Comparison of ENCODE assay signal across 2 cellular contexts in genomic region chr20:59856526-59856925, GRCh38.
DNase-seq lines count a peak whose midpoint lies in the region; ATAC-seq, FAIRE-seq and TF ChIP-seq lines count a peak whose summit lies in the region.
"Not testable (repeated sequence)": the region's sequence is repeated elsewhere in the genome, so short reads cannot be mapped to it uniquely, and the experiment has no call there.

No MANE protein-coding gene starts in this region.

- not testable (repeated sequence) for H3K27me3 ChIP-seq in K562 (ENCODE audit: control insufficient read depth in 2 of 2, insufficient read depth in 2 of 2, low read length in 2 of 2)

- H3K9me1 ChIP-seq in K562 (ENCODE audit: control insufficient read depth, insufficient read depth, low read length), result not testable (repeated sequence)

- POLR2A ChIA-PET in HEK293 (lab: Yijun Ruan, JAX); K562 (lab: Yijun Ruan, JAX): not testable (repeated sequence)

- not testable (repeated sequence) for TF ChIP-seq RAD21 in K562 (CRISPR knock-in tag; conservative IDR thresholded peaks at IDR 0.05 in 1 of 2, IDR thresholded peaks at IDR 0.05 in 1 of 2)

- H3K4me3 ChIP-seq in HEK293 (ENCODE audit: low read depth, low read length); K562: not testable (repeated sequence)

- FAIRE-seq in K562 (lab: Jason Lieb, UNC), result not testable (repeated sequence)

- not testable (repeated sequence) for BruUV-seq in K562 (replicated peaks; lab: Mats Ljungman, UMichigan)

- not testable (repeated sequence) for H3K36me3 ChIP-seq in HEK293 (ENCODE audit: control insufficient read depth in 2 of 2, insufficient read depth in 1 of 2, low read length in 2 of 2); K562 (ENCODE audit: control insufficient read depth, insufficient read depth, low read length)

- H3K4me1 ChIP-seq in HEK293 (ENCODE audit: control insufficient read depth, insufficient read depth, low read length); K562 (replicated peaks in 1 of 2; ENCODE audit: control insufficient read depth in 2 of 2, insufficient read depth in 2 of 2, low read length in 2 of 2): not testable (repeated sequence)

- H2AFZ ChIP-seq in K562 (ENCODE audit: low read depth, low read length), result not testable (repeated sequence)

- TF ChIP-seq POLR2A in K562 (conservative IDR thresholded peaks at IDR 0.05), result not testable (repeated sequence)

- in situ Hi-C loops in K562 (cut with MboI), result not testable (repeated sequence)

- TF ChIP-seq CTCF in HEK293 (tag by site-specific recombination; IDR thresholded peaks at IDR 0.05); K562 (IDR thresholded peaks at IDR 0.05 in 2 of 3, conservative IDR thresholded peaks at IDR 0.05 in 1 of 3; ENCODE audit: insufficient read depth in 2 of 3, low read depth in 1 of 3, low read length in 3 of 3): not testable (repeated sequence)

- not testable (repeated sequence) for H3K9me3 ChIP-seq in HEK293 (ENCODE audit: control insufficient read depth, insufficient read depth, low read depth, low read length); K562 (replicated peaks; ENCODE audit: control insufficient read depth, insufficient read depth, low read depth, low read length)

- not testable (repeated sequence) for H3K9ac ChIP-seq in K562 (ENCODE audit: insufficient read depth in 1 of 2, low read depth in 2 of 2, low read length in 2 of 2)

- H3K4me2 ChIP-seq in K562 (ENCODE audit: insufficient read depth, low read length), result not testable (repeated sequence)

- not testable (repeated sequence) for ATAC-seq in K562

- not testable (repeated sequence) for H4K20me1 ChIP-seq in K562 (replicated peaks; ENCODE audit: control insufficient read depth, insufficient read depth, low read length)

- not testable (repeated sequence) for H3K79me2 ChIP-seq in K562 (ENCODE audit: control insufficient read depth, insufficient read depth, low read length)

- CTCF ChIA-PET in HEK293 (lab: Yijun Ruan, JAX); K562 (lab: Yijun Ruan, JAX; ENCODE audit: low intra/inter-chr PET ratio): not testable (repeated sequence)

- not testable (repeated sequence) for H3K27ac ChIP-seq in HEK293 (ENCODE audit: extremely low read depth, low read depth, low read length); K562 (ENCODE audit: extremely low read depth, low read depth, low read length)

- TF ChIP-seq EP300 in K562 (IDR thresholded peaks at IDR 0.05; ENCODE audit: low read length), result not testable (repeated sequence)

- not testable (repeated sequence) for DNase-seq in K562 (ENCODE audit: extremely low read depth in 1 of 4, low spot score in 3 of 4)

- intact Hi-C loops in K562 (cut with micrococcal nuclease), result not testable (repeated sequence)

- no CpG with 5 or more reads among the region's 1 CpG for WGBS in K562 (ENCODE audit: insufficient coverage, low coverage, missing lambda C conversion rate)

TF ChIP-seq in HEK293, 187 proteins besides CTCF, POLR2A, EP300 and RAD21:
- peak; percentile 94 for TF ChIP-seq ZNF146 (tag by site-specific recombination; IDR thresholded peaks at IDR 0.05)

TF ChIP-seq in K562, 482 proteins besides CTCF, POLR2A, EP300 and RAD21:
- TF ChIP-seq NFIX (CRISPR knock-in tag; IDR thresholded peaks at IDR 0.05; ENCODE audit: low read depth) (0 out of 2 replicates have a peak, but pooled peaks have one; percentile 2), NFIC (IDR thresholded peaks at IDR 0.05) (peak; percentile 42)
TF ChIP-seq in K562: peak in this region for 2; not testable (repeated sequence) for 480.
